ENCODE assay signal across 26 cellular contexts in genomic region chr4:118325443-118325842, GRCh38. TPM values are rescaled to one million over a fixed set of nuclear protein-coding genes. Genes with fewer than 3 reads are reported as not detected.
"Had no signal": no experiment of that assay in that cellular context is flagged by ENCODE, and none has a peak within 500 bp of the region (broad histone marks: within the 10 kb centered on the region; RNA-seq: fewer than 3 reads in every experiment).

No MANE protein-coding gene starts in this region.

- H3K27ac Mint-ChIP-seq: activated naive CD8-positive, alpha-beta T cell; activated T-helper 2 cell treated with anti-CD3 and anti-CD28 coated beads, Interferon-gamma antibody, Interleukin-2, Interleukin-4, amounts not matched to agents 10 μg/mL and 5 μg/mL and 100 μg/mL, durations not matched to agents 14 hours and 24 hours and 36 hours; naive thymus-derived CD4-positive, alpha-beta T cell; T-cell had no signal

- H3K9me3 Mint-ChIP-seq: activated T-cell treated with anti-CD3 and anti-CD28 coated beads, Interleukin-2, amount 50 U/mL, for 4 hours; activated T-helper 2 cell treated with anti-CD3 and anti-CD28 coated beads, Interferon-gamma antibody, Interleukin-2, Interleukin-4, amounts not matched to agents 10 μg/mL and 5 μg/mL and 100 μg/mL, durations not matched to agents 14 hours and 24 hours and 36 hours; central memory CD8-positive, alpha-beta T cell; naive thymus-derived CD4-positive, alpha-beta T cell; T-cell had no signal

- H3K4me2 ChIP-seq: hepatocyte had no signal

- H2AFZ ChIP-seq: hepatocyte had no signal

- H3K79me2 ChIP-seq: hepatocyte had no signal

- FAIRE-seq: astrocyte, colon, endothelial cell of umbilical vein, TTC549 had no signal

- H3K36me3 Mint-ChIP-seq: activated naive CD8-positive, alpha-beta T cell; naive thymus-derived CD4-positive, alpha-beta T cell; T-cell had no signal

- H3K27ac ChIP-seq: breast epithelium, hepatocyte, left ventricle myocardium inferior, prostate gland, thyroid gland, upper lobe of right lung, WERI-Rb-1 had no signal

- H3K4me3 Mint-ChIP-seq: activated naive CD8-positive, alpha-beta T cell; activated T-cell treated with anti-CD3 and anti-CD28 coated beads, Interleukin-2, amount 50 U/mL, for 4 hours; central memory CD8-positive, alpha-beta T cell; naive thymus-derived CD4-positive, alpha-beta T cell; T-cell had no signal

- H3K36me3 ChIP-seq: breast epithelium, left ventricle myocardium inferior, prostate gland, thyroid gland, upper lobe of right lung had no signal

- DNase-seq: activated CD4-positive, alpha-beta T cell treated with anti-CD3 and anti-CD28 coated beads, Interleukin-2, amount 50 U/mL, for 4 hours; activated CD8-positive, alpha-beta memory T cell treated with anti-CD3 and anti-CD28 coated beads for 24 hours; activated CD8-positive, alpha-beta memory T cell treated with anti-CD3 and anti-CD28 coated beads, Interleukin-2, amount 50 U/mL, for 4 hours; activated naive CD4-positive, alpha-beta T cell; activated T-cell treated with anti-CD3 and anti-CD28 coated beads, Interleukin-2, amount 50 U/mL, for 4 hours; effector memory CD4-positive, alpha-beta T cell; foreskin melanocyte; left ventricle myocardium inferior; naive thymus-derived CD4-positive, alpha-beta T cell; stimulated activated CD4-positive, alpha-beta T cell treated with anti-CD3 and anti-CD28 coated beads, Interleukin-4, amount 100 ng/mL, for 4 hours; stimulated activated naive CD8-positive, alpha-beta T cell treated with anti-CD3 and anti-CD28 coated beads, Interleukin-15, Interleukin-2, amounts not matched to agents 100 U/mL and 50 U/mL, for 24 hours; T-cell; thyroid gland; upper lobe of right lung; WERI-Rb-1 had no signal

- H3K4me1 ChIP-seq: breast epithelium, prostate gland, thyroid gland, upper lobe of right lung had no signal

- H3K4me1 Mint-ChIP-seq: central memory CD8-positive, alpha-beta T cell; naive thymus-derived CD4-positive, alpha-beta T cell; T-cell had no signal

- H3K27me3 ChIP-seq: breast epithelium, hepatocyte, thyroid gland, upper lobe of right lung had no signal

- H3K4me3 ChIP-seq: breast epithelium, hepatocyte, left ventricle myocardium inferior, prostate gland, thyroid gland, upper lobe of right lung had no signal

- ATAC-seq: activated T-cell treated with anti-CD3 and anti-CD28 coated beads, Interleukin-2, amount 50 U/mL, for 4 hours; esophagus mucosa; naive thymus-derived CD4-positive, alpha-beta T cell; stimulated activated naive CD8-positive, alpha-beta T cell treated with anti-CD3 and anti-CD28 coated beads, Interleukin-15, Interleukin-2, amounts not matched to agents 100 U/mL and 50 U/mL, for 24 hours; T-cell; upper lobe of right lung had no signal

RNA-seq across cellular contexts. Expression of gene PRSS12, which starts 27.4 kb away (rescaled TPM):
- total RNA-seq: activated T-helper 2 cell treated with anti-CD3 and anti-CD28 coated beads, Interferon-gamma antibody, Interleukin-2, Interleukin-4, amounts not matched to agents 10 μg/mL and 5 μg/mL and 100 μg/mL, durations not matched to agents 14 hours and 24 hours and 36 hours; left ventricle myocardium inferior; naive thymus-derived CD4-positive, alpha-beta T cell had no signal
